ENCODE assay signal across 1 cellular context in genomic region chr14:104322531-104323466, GRCh38.
A peak's percentile ranks its signal among the peaks of the same experiment; 100 is the strongest.
TF ChIP-seq lines count a peak whose summit lies in the region.

No MANE protein-coding gene starts in this region.

TF ChIP-seq in HEK293, 187 proteins besides CTCF, POLR2A, EP300 and RAD21 (continued from another document):
- TF ChIP-seq ZNF449 (tag by site-specific recombination; IDR thresholded peaks at IDR 0.05) (no peak), ZNF175 (tag by site-specific recombination; IDR thresholded peaks at IDR 0.05) (no peak), KLF8 (tag by site-specific recombination; IDR thresholded peaks at IDR 0.05) (no peak), ZSCAN5A (tag by site-specific recombination; IDR thresholded peaks at IDR 0.05) (no peak), ZNF391 (tag by site-specific recombination; IDR thresholded peaks at IDR 0.05; ENCODE audit: borderline replicate concordance, low read depth) (no peak), ZNF560 (tag by site-specific recombination; IDR thresholded peaks at IDR 0.05; ENCODE audit: borderline replicate concordance) (no peak), FEZF1 (tag by site-specific recombination; IDR thresholded peaks at IDR 0.05) (peak; percentile 11; the same call in 1 of the 2 replicates), ZNF558 (tag by site-specific recombination; IDR thresholded peaks at IDR 0.05) (no peak), ZNF514 (tag by site-specific recombination; IDR thresholded peaks at IDR 0.05) (no peak), PRDM1 (tag by site-specific recombination; IDR thresholded peaks at IDR 0.05) (no peak), ZIC2 (tag by site-specific recombination; IDR thresholded peaks at IDR 0.05) (peak; percentile 77), KLF1 (tag by site-specific recombination; IDR thresholded peaks at IDR 0.05) (peak; percentile 37), ZNF26 (tag by site-specific recombination; IDR thresholded peaks at IDR 0.05) (no peak), ZNF138 (tag by site-specific recombination; IDR thresholded peaks at IDR 0.05; ENCODE audit: borderline replicate concordance) (no peak), ZNF585B (tag by site-specific recombination; IDR thresholded peaks at IDR 0.05) (no peak), EGR2 (tag by site-specific recombination; IDR thresholded peaks at IDR 0.05; ENCODE audit: low read depth) (0 out of 2 replicates have a peak, but pooled peaks have one; percentile 12), ZNF280D (tag by site-specific recombination; IDR thresholded peaks at IDR 0.05) (no peak), ZNF121 (tag by site-specific recombination; IDR thresholded peaks at IDR 0.05) (no peak), ZNF335 (tag by site-specific recombination; conservative IDR thresholded peaks at IDR 0.05) (no peak), ZNF398 (tag by site-specific recombination; IDR thresholded peaks at IDR 0.05) (no peak), ZNF280C (tag by site-specific recombination; IDR thresholded peaks at IDR 0.05) (no peak), BCL11B (tag by site-specific recombination; IDR thresholded peaks at IDR 0.05; ENCODE audit: low read depth) (no peak), ZNF324 (tag by site-specific recombination; IDR thresholded peaks at IDR 0.05) (no peak), HOXA7 (CRISPR knock-in tag; IDR thresholded peaks at IDR 0.05; ENCODE audit: borderline replicate concordance) (no peak), ZNF660 (tag by site-specific recombination; IDR thresholded peaks at IDR 0.05) (no peak), ZNF239 (tag by site-specific recombination; IDR thresholded peaks at IDR 0.05) (no peak), WT1 (tag by site-specific recombination; IDR thresholded peaks at IDR 0.05) (0 out of 2 replicates have a peak, but pooled peaks have one; percentile 48), ZNF169 (tag by site-specific recombination; IDR thresholded peaks at IDR 0.05) (no peak), PRDM4 (tag by site-specific recombination; IDR thresholded peaks at IDR 0.05) (0 out of 2 replicates have a peak, but pooled peaks have one; percentile 37), YY2 (tag by site-specific recombination; IDR thresholded peaks at IDR 0.05) (no peak), ZNF248 (tag by site-specific recombination; IDR thresholded peaks at IDR 0.05) (no peak), GLI4 (tag by site-specific recombination; IDR thresholded peaks at IDR 0.05) (no peak), ZBTB20 (tag by site-specific recombination; IDR thresholded peaks at IDR 0.05) (0 out of 2 replicates have a peak, but pooled peaks have one; percentile 14), ZNF2 (tag by site-specific recombination; IDR thresholded peaks at IDR 0.05) (no peak)
